26 cellular contexts compared by ENCODE assay signal in the genomic region with DNA sequence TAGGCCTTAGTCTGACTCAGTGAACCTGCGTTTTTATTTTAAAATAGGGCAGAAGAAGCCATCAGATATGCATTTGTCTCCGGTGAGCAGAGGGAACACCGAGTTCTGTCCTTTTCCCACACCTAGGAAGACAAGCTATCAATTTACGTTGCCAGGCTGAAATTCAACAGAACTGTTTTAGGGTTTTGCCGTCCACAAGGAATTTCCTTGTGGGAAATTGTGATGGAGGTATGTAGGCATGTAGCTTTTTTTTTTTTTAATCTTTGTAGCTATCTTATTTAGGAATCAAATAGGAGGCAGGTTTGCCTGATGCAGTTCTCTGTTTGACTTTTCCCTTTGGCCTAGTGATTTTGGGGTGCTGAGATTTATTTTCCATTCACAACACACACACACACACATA.
A peak's percentile ranks its signal among the peaks of the same experiment; 100 is the strongest.
DNase-seq lines count a peak whose midpoint lies in the region; TF ChIP-seq lines count a peak whose summit lies in the region.
"Had no signal": no experiment of that assay in that cellular context is flagged by ENCODE, and none has a peak within 500 bp of the region (broad histone marks: within the 10 kb centered on the region; RNA-seq: fewer than 3 reads in every experiment).

No MANE protein-coding gene starts in this region.

- no peak for TF ChIP-seq CTCF in RWPE1 (conservative IDR thresholded peaks at IDR 0.05; ENCODE audit: low read depth)
- TF ChIP-seq CTCF in esophagus muscularis mucosa (IDR thresholded peaks at IDR 0.05), result no peak
- TF ChIP-seq CTCF in neural progenitor cell (IDR thresholded peaks at IDR 0.05), result no peak

- TF ChIP-seq POLR2A in esophagus muscularis mucosa (IDR thresholded peaks at IDR 0.05; ENCODE audit: low read depth), result no peak

- no peaks in the 10 kb centered on the region for H3K27me3 ChIP-seq in BLaER1 treated with 17β-estradiol and CSF1 and Interleukin-3, amounts not matched to agents 10 nM and 100 nM
- H3K27me3 ChIP-seq in esophagus muscularis mucosa, result no peaks in the 10 kb centered on the region
- H3K27me3 ChIP-seq in neural progenitor cell, result peaks cover 49% of the 10 kb centered on the region
- peaks cover 4% of the 10 kb centered on the region for H3K27me3 ChIP-seq in CD4-positive, alpha-beta memory T cell (ENCODE audit: insufficient read depth, low read length)
- H3K27me3 ChIP-seq: dorsolateral prefrontal cortex, stomach, transverse colon had no signal

- no peak overlapping the region for H2AFZ ChIP-seq in neural progenitor cell (replicated peaks)
- H2AFZ ChIP-seq: parathyroid adenoma had no signal

- no peaks in the 10 kb centered on the region for H3K9me3 ChIP-seq in BLaER1 treated with 17β-estradiol and CSF1 and Interleukin-3, amounts not matched to agents 10 nM and 100 nM (replicated peaks in 1 of 11)
- no peaks in the 10 kb centered on the region for H3K9me3 ChIP-seq in esophagus muscularis mucosa
- H3K9me3 ChIP-seq in neural progenitor cell (ENCODE audit: low read depth), result no peaks in the 10 kb centered on the region
- no peaks in the 10 kb centered on the region for H3K9me3 ChIP-seq in CD4-positive, alpha-beta memory T cell (ENCODE audit: control insufficient read depth in 1 of 2, low read length in 2 of 2)
- H3K9me3 ChIP-seq: heart left ventricle, stomach, transverse colon had no signal

- 82% methylated on average over 5 of the region's 5 CpGs for WGBS in esophagus muscularis mucosa

- TF ChIP-seq EP300 in esophagus muscularis mucosa (IDR thresholded peaks at IDR 0.05), result peak; percentile 25

- H3K4me1 Mint-ChIP-seq in neural progenitor cell, result peaks cover 14% of the 10 kb centered on the region
- H3K4me1 Mint-ChIP-seq in CD4-positive, alpha-beta memory T cell, result peaks cover 0 to 8% (median 1%) of the 10 kb centered on the region in 4 donors

- H3K9me3 Mint-ChIP-seq in neural progenitor cell, result no peaks in the 10 kb centered on the region
- no peaks in the 10 kb centered on the region for H3K9me3 Mint-ChIP-seq in CD4-positive, alpha-beta memory T cell
- H3K9me3 Mint-ChIP-seq: CD14-positive monocyte, nephron progenitor cell had no signal

- H3K36me3 Mint-ChIP-seq in neural progenitor cell, result no peaks in the 10 kb centered on the region
- no peaks in the 10 kb centered on the region for H3K36me3 Mint-ChIP-seq in CD4-positive, alpha-beta memory T cell
- H3K36me3 Mint-ChIP-seq: activated naive CD8-positive, alpha-beta T cell; CD14-positive monocyte had no signal

- H3K4me3 Mint-ChIP-seq in neural progenitor cell, result no peak overlapping the region
- no peak overlapping the region for H3K4me3 Mint-ChIP-seq in CD4-positive, alpha-beta memory T cell
- H3K4me3 Mint-ChIP-seq: activated naive CD8-positive, alpha-beta T cell; CD14-positive monocyte had no signal

- H3K27ac Mint-ChIP-seq in neural progenitor cell, result peak overlapping the region; percentile 15
- H3K27ac Mint-ChIP-seq in CD4-positive, alpha-beta memory T cell, result peak overlapping the region in 1 of 7 donors; percentile 32
- H3K27ac Mint-ChIP-seq: activated naive CD8-positive, alpha-beta T cell; nephron progenitor cell had no signal

- H3F3A ChIP-seq in neural progenitor cell (ENCODE audit: low read depth), result no peaks in the 10 kb centered on the region

- no peaks in the 10 kb centered on the region for H3K36me3 ChIP-seq in BLaER1 treated with 17β-estradiol and CSF1 and Interleukin-3, amounts not matched to agents 10 nM and 100 nM
- H3K36me3 ChIP-seq in esophagus muscularis mucosa (no peaks in the 10 kb centered on the region), neural progenitor cell (no peaks in the 10 kb centered on the region)
- no peaks in the 10 kb centered on the region for H3K36me3 ChIP-seq in CD4-positive, alpha-beta memory T cell (ENCODE audit: insufficient read depth, low read length)
- H3K36me3 ChIP-seq: heart left ventricle, stomach, transverse colon had no signal

- peak overlapping the region in 3 of 11 experiments; percentile 19 to 40 (median 23); a peak in 3 of 22 replicates for H3K27ac ChIP-seq in BLaER1 treated with 17β-estradiol and CSF1 and Interleukin-3, amounts not matched to agents 10 nM and 100 nM
- H3K27ac ChIP-seq in RWPE1 (peak overlapping the region; percentile 71), esophagus muscularis mucosa (replicated peaks in 1 of 4) (peak overlapping the region in 1 of 4 donors; percentile 47), neural progenitor cell (no peak overlapping the region)
- H3K27ac ChIP-seq in CD4-positive, alpha-beta memory T cell (ENCODE audit: low read depth, low read length), result no peak overlapping the region
- H3K27ac ChIP-seq: dorsolateral prefrontal cortex, heart left ventricle, parathyroid adenoma, transverse colon had no signal

- no peak overlapping the region for H3K9ac ChIP-seq in BLaER1 treated with 17β-estradiol and CSF1 and Interleukin-3, amounts not matched to agents 10 nM and 100 nM
- no peak overlapping the region for H3K9ac ChIP-seq in neural progenitor cell
- H3K9ac ChIP-seq: parathyroid adenoma had no signal

- peak overlapping the region; percentile 26 to 94 (median 81); a peak in 21 of 22 replicates for H3K4me2 ChIP-seq in BLaER1 treated with 17β-estradiol and CSF1 and Interleukin-3, amounts not matched to agents 10 nM and 100 nM
- no peak overlapping the region for H3K4me2 ChIP-seq in neural progenitor cell
- H3K4me2 ChIP-seq: smooth muscle cell had no signal

- no peak overlapping the region for H3K4me3 ChIP-seq in BLaER1 treated with 17β-estradiol and CSF1 and Interleukin-3, amounts not matched to agents 10 nM and 100 nM
- H3K4me3 ChIP-seq in esophagus muscularis mucosa (no peak overlapping the region), neural progenitor cell (no peak overlapping the region)
- no peak overlapping the region for H3K4me3 ChIP-seq in CD4-positive, alpha-beta memory T cell (ENCODE audit: low read length in 2 of 2)
- H3K4me3 ChIP-seq: dorsolateral prefrontal cortex, heart left ventricle, lung, smooth muscle cell, stomach, transverse colon had no signal

- H3K79me2 ChIP-seq in neural progenitor cell (ENCODE audit: low read depth), result no peaks in the 10 kb centered on the region

- CTCF ChIA-PET in RWPE1 (lab: Yijun Ruan, JAX), result interaction anchor here (0.6 to 1.0 kb wide), 2 partner anchors 24 to 62 kb away, joined by 3 read pairs; partner anchors contain the start of gene ASAP2
- CTCF ChIA-PET in CD4-positive, alpha-beta memory T cell (lab: Charles Lee; ENCODE audit: partially characterized antibody), result interaction anchor here (0.9 kb wide), 1 partner anchor 927 kb away, joined by 3 read pairs; no protein-coding TSS in a partner anchor

- no peaks in the 10 kb centered on the region for H4K20me1 ChIP-seq in BLaER1 treated with 17β-estradiol and CSF1 and Interleukin-3, amounts not matched to agents 10 nM and 100 nM
- H4K20me1 ChIP-seq in neural progenitor cell (ENCODE audit: low read depth), result no peaks in the 10 kb centered on the region

- H3K27me3 Mint-ChIP-seq in neural progenitor cell (ENCODE audit: insufficient read depth, low read depth), result peaks cover 12% of the 10 kb centered on the region
- H3K27me3 Mint-ChIP-seq in CD4-positive, alpha-beta memory T cell, result peaks cover 5 to 24% of the 10 kb centered on the region in 2 donors

- POLR2A ChIA-PET in RWPE1 (lab: Yijun Ruan, JAX; ENCODE audit: low non-redundant PET), result interaction anchor here (0.6 to 0.7 kb wide), 2 partner anchors 134 to 140 kb away, joined by 4 to 5 read pairs; no protein-coding TSS in a partner anchor
- POLR2A ChIA-PET in CD4-positive, alpha-beta memory T cell (lab: Charles Lee; ENCODE audit: partially characterized antibody), result no interaction called here

- DNase-seq in RWPE1 (ENCODE audit: low spot score) (no peak), esophagus muscularis mucosa (ENCODE audit: extremely low spot score) (no peak), neural progenitor cell (ENCODE audit: low spot score) (no peak), T-helper 9 cell (no peak), RKO (ENCODE audit: low spot score) (no peak), NCI-H2081 treated with DMSO at 0.1 percent for 48 hours (lab: John Stamatoyannopoulos, UW) (no peak)
- no peak for DNase-seq in CD4-positive, alpha-beta memory T cell
- DNase-seq: activated T-cell treated with anti-CD3 and anti-CD28 coated beads for 4 hours; cerebellar nuclear complex; dorsolateral prefrontal cortex; GOT3; kidney glomerular epithelial cell; NCI-H1092; NCI-H1930; NCI-H526 treated with DMSO at 0.1 percent for 48 hours; nephron progenitor cell; stimulated activated CD4-positive, alpha-beta T cell treated with anti-CD3 and anti-CD28 coated beads, Interleukin-1b, Interleukin-23, amount 100 ng/mL, for 48 hours; stomach; transverse colon had no signal

- H3K4me1 ChIP-seq in BLaER1 treated with 17β-estradiol and CSF1 and Interleukin-3, amounts not matched to agents 10 nM and 100 nM, result peaks cover 35 to 96% (median 78%) of the 10 kb centered on the region in 10 experiments
- H3K4me1 ChIP-seq in esophagus muscularis mucosa (peaks cover 10 to 32% (median 30%) of the 10 kb centered on the region in 4 donors), neural progenitor cell (no peaks in the 10 kb centered on the region)
- peaks cover 5% of the 10 kb centered on the region for H3K4me1 ChIP-seq in CD4-positive, alpha-beta memory T cell (ENCODE audit: insufficient read depth, low read length)

- intact Hi-C loops in esophagus muscularis mucosa (cut with DNase I), result loop anchor here (5.0 kb wide), 2 partner anchors 53 to 278 kb away; partner anchors contain the start of genes CPSF3 and ITGB1BP1
- intact Hi-C loops in CD4-positive, alpha-beta memory T cell (cut with micrococcal nuclease), result no loop called here
